Comparison of ENCODE assay signal across 36 cellular contexts in genomic region chr17:33044771-33045170, GRCh38. TPM values are rescaled to one million over a fixed set of nuclear protein-coding genes. Genes with fewer than 3 reads are reported as not detected.
"Had no signal": no experiment of that assay in that cellular context is flagged by ENCODE, and none has a peak within 500 bp of the region (broad histone marks: within the 10 kb centered on the region; RNA-seq: fewer than 3 reads in every experiment).

No MANE protein-coding gene starts in this region.

- H3K36me3 ChIP-seq: MG63 had no signal

- DNase-seq: Karpas-422, Kasumi-1, MG63, MM.1S, MV-4-11, NCI-H1048, NCI-H1092, NCI-H1092 treated with DMSO at 0.1 percent for 48 hours, NCI-H1105, NCI-H1105 treated with DMSO at 0.1 percent for 48 hours, NCI-H1417, NCI-H1417 treated with DMSO at 0.1 percent for 48 hours, NCI-H1436, NCI-H1436 treated with DMSO at 0.1 percent for 48 hours, NCI-H146, NCI-H1694 treated with DMSO at 0.1 percent for 48 hours, NCI-H187, NCI-H187 treated with DMSO at 0.1 percent for 48 hours, NCI-H1930, NCI-H2029, NCI-H2029 treated with DMSO at 0.1 percent for 48 hours, NCI-H2081, NCI-H2081 treated with DMSO at 0.1 percent for 48 hours, NCI-H2107, NCI-H2171, NCI-H2171 treated with DMSO at 0.1 percent for 48 hours, NCI-H2227 treated with DMSO at 0.1 percent for 48 hours, NCI-H226, NCI-H345, NCI-H446, NCI-H446 treated with DMSO at 0.1 percent for 48 hours, NCI-H510A, NCI-H510A treated with DMSO at 0.1 percent for 48 hours had no signal

- H3K4me3 ChIP-seq: MG63 had no signal

- H3K9me3 ChIP-seq: MG63 had no signal

RNA-seq across cellular contexts. Expression of gene SPACA3, which starts 53.1 kb away (rescaled TPM):
- total RNA-seq: M059J, MCF 10A, NCI-H460 had no signal
